In the genomic region with DNA sequence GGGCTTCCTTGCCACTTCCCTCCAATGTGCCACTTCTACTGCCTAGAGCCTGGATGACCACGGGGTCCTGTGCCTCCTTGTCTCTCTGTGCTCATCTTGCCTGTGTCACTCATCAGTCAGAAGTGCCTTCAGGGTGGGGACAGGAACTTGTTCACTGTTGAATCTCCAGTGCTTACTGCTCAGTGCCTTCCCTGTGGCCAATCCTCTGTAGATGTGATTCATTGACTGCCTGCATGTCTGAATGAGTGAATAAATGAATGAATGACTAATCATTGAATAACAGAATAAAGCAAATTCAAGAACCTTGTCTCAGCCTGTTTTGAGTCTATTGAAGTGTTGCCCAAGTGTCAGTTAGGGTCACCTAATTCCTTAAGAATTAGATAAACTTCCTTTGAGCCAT, we compare ENCODE assay signal across 25 cellular contexts. TPM values are rescaled to one million over a fixed set of nuclear protein-coding genes. Genes with fewer than 3 reads are reported as not detected.
DNase-seq lines count a peak whose midpoint lies in the region; ATAC-seq and TF ChIP-seq lines count a peak whose summit lies in the region.
"Had no signal": no experiment of that assay in that cellular context is flagged by ENCODE, and none has a peak within 500 bp of the region (broad histone marks: within the 10 kb centered on the region; RNA-seq: fewer than 3 reads in every experiment).

No MANE protein-coding gene starts in this region.

- DNase-seq in AG10803 (ENCODE audit: low read depth), result peak; percentile 29
- peak; percentile 43 for DNase-seq in HCEC 1CT
- DNase-seq in RWPE1 (ENCODE audit: low spot score), result peak; percentile 90
- DNase-seq in foreskin keratinocyte, result peak; percentile 94 to 97
- no peak for DNase-seq in immature natural killer cell
- no peak for DNase-seq in CD14-positive monocyte (ENCODE audit: low spot score)
- DNase-seq: activated CD4-positive, alpha-beta memory T cell treated with anti-CD3 and anti-CD28 coated beads, Interleukin-2, amount 10 ng/mL, durations not matched to agents 7 days and 5 days; activated T-cell treated with anti-CD3 and anti-CD28 coated beads, Interleukin-2, amount 50 U/mL, for 1 hour; AML-193; Caco-2; glutamatergic neuron; lower lobe of right lung; MM.1S; NCI-H187 treated with DMSO at 0.1 percent for 48 hours; NCI-H446 treated with DMSO at 0.1 percent for 48 hours; SHP77; stomach; WERI-Rb-1 had no signal

- no peaks in the 10 kb centered on the region for H3K27me3 ChIP-seq in foreskin keratinocyte

- H3K9me3 Mint-ChIP-seq in immature natural killer cell (no peaks in the 10 kb centered on the region), CD14-positive monocyte (peaks cover 0 to 2% (median 0%) of the 10 kb centered on the region in 7 donors)
- H3K9me3 Mint-ChIP-seq: activated CD4-positive, alpha-beta memory T cell treated with anti-CD3 and anti-CD28 coated beads, Interleukin-2, amount 10 ng/mL, durations not matched to agents 7 days and 5 days; dendritic cell treated with granulocyte-macrophage colony-stimulating factor and Interleukin-4, amounts not matched to agents 40 ng/mL and 50 ng/mL, for 4 days; T-helper 1 cell treated with Interleukin-12 subunit alpha and Interleukin-12 subunit beta and Interleukin-4 antibody, amounts not matched to agents 30 μg/mL and 1 μg/mL, for 36 hours had no signal

- peaks cover 3 to 9% (median 4%) of the 10 kb centered on the region in 3 donors for H3K27me3 Mint-ChIP-seq in immature natural killer cell (ENCODE audit: low read depth in 3 of 3)
- H3K27me3 Mint-ChIP-seq in CD14-positive monocyte (ENCODE audit: low read depth in 3 of 3), result peaks cover 3 to 20% (median 11%) of the 10 kb centered on the region in 3 donors
- H3K27me3 Mint-ChIP-seq: activated naive CD8-positive, alpha-beta T cell had no signal

- CTCF ChIA-PET in RWPE1 (lab: Yijun Ruan, JAX), result interaction anchor here (0.7 kb wide), 2 partner anchors 209 to 604 kb away, joined by 3 to 4 read pairs; no protein-coding TSS in a partner anchor

- ATAC-seq in foreskin keratinocyte, result peak; percentile 84
- ATAC-seq in HG03521 (IDR thresholded peaks at IDR 0.05; ENCODE audit: unreplicated experiment), result no peak
- ATAC-seq in GM18873 (IDR thresholded peaks at IDR 0.05; ENCODE audit: low FRiP score, unreplicated experiment), result no peak
- ATAC-seq: HepG2, lower lobe of right lung, sciatic nerve had no signal

- H3K27ac Mint-ChIP-seq in immature natural killer cell (no peak overlapping the region), CD14-positive monocyte (no peak overlapping the region)
- H3K27ac Mint-ChIP-seq: activated CD4-positive, alpha-beta memory T cell treated with anti-CD3 and anti-CD28 coated beads, Interleukin-2, amount 10 ng/mL, durations not matched to agents 7 days and 5 days; activated naive CD8-positive, alpha-beta T cell; dendritic cell treated with granulocyte-macrophage colony-stimulating factor and Interleukin-4, amounts not matched to agents 40 ng/mL and 50 ng/mL, for 4 days; T-helper 1 cell treated with Interleukin-12 subunit alpha and Interleukin-12 subunit beta and Interleukin-4 antibody, amounts not matched to agents 30 μg/mL and 1 μg/mL, for 36 hours had no signal

- no peak overlapping the region for H3K4me3 ChIP-seq in AG10803 (ENCODE audit: low read length)
- H3K4me3 ChIP-seq: lower lobe of right lung, stomach had no signal

- POLR2A ChIA-PET in RWPE1 (lab: Yijun Ruan, JAX; ENCODE audit: low non-redundant PET), result no interaction called here

- H3K4me1 ChIP-seq in foreskin keratinocyte, result peaks cover 37% of the 10 kb centered on the region
- H3K4me1 ChIP-seq: Caco-2, lower lobe of right lung, stomach had no signal

- H3K4me1 Mint-ChIP-seq in immature natural killer cell (no peaks in the 10 kb centered on the region), CD14-positive monocyte (no peaks in the 10 kb centered on the region)
- H3K4me1 Mint-ChIP-seq: activated CD4-positive, alpha-beta memory T cell treated with anti-CD3 and anti-CD28 coated beads, Interleukin-2, amount 10 ng/mL, durations not matched to agents 7 days and 5 days had no signal

- H3K27ac ChIP-seq in RWPE1, result peak overlapping the region; percentile 67
- H3K27ac ChIP-seq in foreskin keratinocyte, result peak overlapping the region; percentile 76
- H3K27ac ChIP-seq: lower lobe of right lung, stomach, WERI-Rb-1 had no signal

- intact Hi-C loops in CD14-positive monocyte (cut with micrococcal nuclease), result no loop called here

- H3K4me3 Mint-ChIP-seq in immature natural killer cell (no peak overlapping the region), CD14-positive monocyte (no peak overlapping the region)
- H3K4me3 Mint-ChIP-seq: activated CD4-positive, alpha-beta memory T cell treated with anti-CD3 and anti-CD28 coated beads, Interleukin-2, amount 10 ng/mL, durations not matched to agents 7 days and 5 days; activated naive CD8-positive, alpha-beta T cell; dendritic cell treated with granulocyte-macrophage colony-stimulating factor and Interleukin-4, amounts not matched to agents 40 ng/mL and 50 ng/mL, for 4 days; T-helper 1 cell treated with Interleukin-12 subunit alpha and Interleukin-12 subunit beta and Interleukin-4 antibody, amounts not matched to agents 30 μg/mL and 1 μg/mL, for 36 hours had no signal

- no peak for TF ChIP-seq CTCF in AG10803 (conservative IDR thresholded peaks at IDR 0.05; ENCODE audit: low read length)
- no peak for TF ChIP-seq CTCF in RWPE1 (conservative IDR thresholded peaks at IDR 0.05; ENCODE audit: low read depth)
- no peak for TF ChIP-seq CTCF in foreskin keratinocyte (conservative IDR thresholded peaks at IDR 0.05)
- no peak for TF ChIP-seq CTCF in CD14-positive monocyte (IDR thresholded peaks at IDR 0.05)

- H3K36me3 Mint-ChIP-seq in immature natural killer cell, result no peaks in the 10 kb centered on the region
- H3K36me3 Mint-ChIP-seq in CD14-positive monocyte, result no peaks in the 10 kb centered on the region
- H3K36me3 Mint-ChIP-seq: activated naive CD8-positive, alpha-beta T cell had no signal

RNA-seq across cellular contexts. Expression of a gene that starts 42.3 kb away (rescaled TPM):
- total RNA-seq in foreskin keratinocyte, result 42.4 and 46.4 TPM in 2 replicates
- polyA plus RNA-seq in foreskin keratinocyte (37.8 and 45.6 TPM in 2 replicates), immature natural killer cell (10 to 100 TPM; 38.4 to 68.6 (median 46.1) TPM), CD14-positive monocyte (10 to 100 TPM; 30.1 to 31.8 TPM)

RNA-seq across cellular contexts. Expression of a gene that starts 50.7 kb away (rescaled TPM):
- 256 and 288 TPM in 2 replicates for total RNA-seq in foreskin keratinocyte
- polyA plus RNA-seq in foreskin keratinocyte, result 416 and 483 TPM in 2 replicates
- polyA plus RNA-seq in immature natural killer cell, result 100 to 1,000 TPM; 164 to 217 (median 188) TPM
- polyA plus RNA-seq in CD14-positive monocyte, result 100 to 1,000 TPM; 214 to 233 TPM

Comparison
In these comparisons a context has a peak if more than half of its experiments do, and no peak if none do; other contexts are left out.
1. DNase-seq: peak in AG10803 (single experiment), HCEC 1CT (single experiment), RWPE1 (single experiment) and foreskin keratinocyte (2 of 2); none in immature natural killer cell (0 of 3) and CD14-positive monocyte (single experiment).